11 cellular contexts compared by ENCODE assay signal in the genomic region with DNA sequence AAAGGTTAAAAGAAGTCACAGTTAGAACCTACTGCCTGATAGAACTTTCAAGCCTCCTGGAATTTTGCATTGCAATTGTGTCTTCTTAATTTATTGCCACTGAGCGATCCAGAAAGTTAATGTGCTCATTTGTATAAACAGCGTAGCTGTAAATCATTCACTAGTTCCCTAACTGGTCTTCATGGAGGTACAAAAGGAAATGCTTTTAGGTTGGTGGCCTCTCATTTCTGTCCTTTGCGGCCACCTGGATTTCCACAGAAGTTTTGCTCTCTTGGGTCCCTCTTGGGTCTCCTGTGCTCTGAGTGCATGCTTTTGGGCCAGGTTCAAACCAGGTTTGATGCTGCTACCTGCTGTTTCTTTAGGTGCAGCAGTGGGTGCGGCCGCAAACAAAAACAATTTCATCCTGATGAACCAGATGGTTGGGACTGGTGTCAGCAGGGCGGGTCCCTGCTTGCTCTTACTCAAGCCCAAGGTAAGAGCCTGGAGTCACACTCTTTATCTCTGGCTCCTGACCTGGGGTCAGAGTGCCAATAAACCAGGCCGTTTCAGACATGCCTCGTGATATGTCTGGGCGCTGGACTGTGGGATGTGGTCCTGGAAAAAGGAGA.
DNase-seq lines count a peak whose midpoint lies in the region; ATAC-seq and TF ChIP-seq lines count a peak whose summit lies in the region.
"Had no signal": no experiment of that assay in that cellular context is flagged by ENCODE, and none has a peak within 500 bp of the region (broad histone marks: within the 10 kb centered on the region; RNA-seq: fewer than 3 reads in every experiment).

No MANE protein-coding gene starts in this region.

- ATAC-seq in left colon: peak; percentile 80
- no peak for ATAC-seq in GM21381 (IDR thresholded peaks at IDR 0.05; ENCODE audit: unreplicated experiment)
- ATAC-seq in HG02884 (IDR thresholded peaks at IDR 0.05; ENCODE audit: unreplicated experiment): no peak
- ATAC-seq: activated CD8-positive, alpha-beta T cell treated with anti-CD3 and anti-CD28 coated beads, Interleukin-2, amount 10 ng/mL, durations not matched to agents 7 days and 5 days; SK-N-SH treated with all-trans-retinoic acid at 6 μM for 48 hours had no signal

- intact Hi-C loops in left colon (cut with DNase I, micrococcal nuclease): no loop called here
- intact Hi-C loops in stomach (cut with DNase I; ENCODE audit: low total_unique reads): no loop called here

- H3K4me3 ChIP-seq in stomach: no peak overlapping the region

- no peak for TF ChIP-seq EP300 in stomach (IDR thresholded peaks at IDR 0.05)

- no peak for TF ChIP-seq CTCF in VCaP (conservative IDR thresholded peaks at IDR 0.05)
- TF ChIP-seq CTCF in stomach (IDR thresholded peaks at IDR 0.05): no peak

- H3K4me1 ChIP-seq in stomach: peaks cover 2 to 29% (median 20%) of the 10 kb centered on the region in 4 donors

- H3K27ac ChIP-seq in VCaP (peak overlapping the region; percentile 75), stomach (peak overlapping the region; percentile 45 to 82 (median 71))
- H3K27ac ChIP-seq: C4-2B had no signal

- 37 to 61% (median 48%) methylated on average over 9 of the region's 9 CpGs for WGBS in stomach, 5 donors

- TF ChIP-seq POLR2A in stomach (IDR thresholded peaks at IDR 0.05): no peak

- no peaks in the 10 kb centered on the region for H3K27me3 ChIP-seq in stomach

- no peaks in the 10 kb centered on the region for H3K36me3 ChIP-seq in stomach

- DNase-seq in HuH-7 (ENCODE audit: low spot score) (peak; percentile 73), left colon (peak; percentile 78 to 89), stomach (peak; percentile 66), cortex of kidney (lab: John Stamatoyannopoulos, UW) (no peak), iPS-NIHi7 (ENCODE audit: extremely low spot score) (no peak)
- DNase-seq: activated CD8-positive, alpha-beta T cell treated with anti-CD3 and anti-CD28 coated beads, Interleukin-2, amount 10 ng/mL, durations not matched to agents 7 days and 5 days had no signal

- H3K9me3 ChIP-seq in stomach: no peaks in the 10 kb centered on the region

Comparison
In these comparisons a context has a peak if more than half of its experiments do, and no peak if none do; other contexts are left out.
1. DNase-seq: peak in HuH-7 (single experiment), left colon (2 of 2) and stomach (single experiment); none in cortex of kidney (single experiment) and iPS-NIHi7 (single experiment).